Comparison of ENCODE assay signal across 9 cellular contexts in genomic region chr9:130138791-130139190, GRCh38. TPM values are rescaled to one million over a fixed set of nuclear protein-coding genes. Genes with fewer than 3 reads are reported as not detected.
DNase-seq lines count a peak whose midpoint lies in the region; ATAC-seq, FAIRE-seq and TF ChIP-seq lines count a peak whose summit lies in the region.
"Had no signal": no experiment of that assay in that cellular context is flagged by ENCODE, and none has a peak within 500 bp of the region (broad histone marks: within the 10 kb centered on the region; RNA-seq: fewer than 3 reads in every experiment).

No MANE protein-coding gene starts in this region.

- intact Hi-C loops in dendritic cell treated with granulocyte-macrophage colony-stimulating factor and Interleukin-4, amounts not matched to agents 40 ng/mL and 50 ng/mL, for 4 days (cut with micrococcal nuclease), result no loop called here
- intact Hi-C loops in aorta (cut with DNase I), result no loop called here

- no peak for TF ChIP-seq RAD21 in A549 (conservative IDR thresholded peaks at IDR 0.05 in 1 of 2, IDR thresholded peaks at IDR 0.05 in 1 of 2)

- H3K36me3 ChIP-seq in HUES48 (ENCODE audit: control insufficient read depth, insufficient read depth, low read length), result 0 out of 2 replicates have a peak, but pooled peaks cover 4% of the 10 kb centered on the region
- H3K36me3 ChIP-seq in aorta (ENCODE audit: control insufficient read depth in 1 of 2, insufficient read depth in 2 of 2, low read length in 1 of 2), result peaks cover 0 to 2% of the 10 kb centered on the region in 2 donors

- DNase-seq in A549 (ENCODE audit: low read depth in 1 of 2, low spot score in 1 of 2) (no peak), mucosa of gallbladder (ENCODE audit: low spot score) (peak; percentile 70), aorta (peak in 1 of 2 donors; percentile 80)

- H3K4me1 Mint-ChIP-seq in dendritic cell treated with granulocyte-macrophage colony-stimulating factor and Interleukin-4, amounts not matched to agents 40 ng/mL and 50 ng/mL, for 4 days (ENCODE audit: low read depth), result peaks cover 69% of the 10 kb centered on the region

- no peak for TF ChIP-seq POLR2A in A549 (IDR thresholded peaks at IDR 0.05; ENCODE audit: low read length)

- 94% methylated on average over 6 of the region's 6 CpGs for WGBS in A549 (ENCODE audit: missing lambda C conversion rate)
- WGBS in aorta, 2 donors, result 30 to 37% methylated on average over 6 of the region's 6 CpGs

- no peak for TF ChIP-seq CTCF in A549 (IDR thresholded peaks at IDR 0.05)

- CTCF ChIA-PET in A549 (lab: Yijun Ruan, JAX), result no interaction called here

- ATAC-seq in A549, result no peak
- peak; percentile 80 for ATAC-seq in aorta (ENCODE audit: low FRiP score)
- no peak for ATAC-seq in HG03139 (IDR thresholded peaks at IDR 0.05; ENCODE audit: unreplicated experiment)
- no peak for ATAC-seq in HG03432 (IDR thresholded peaks at IDR 0.05; ENCODE audit: unreplicated experiment)
- ATAC-seq in HG02870 (IDR thresholded peaks at IDR 0.05; ENCODE audit: unreplicated experiment), result no peak
- ATAC-seq: GM12878 had no signal

- H3K4me3 ChIP-seq in A549 (no peak overlapping the region), HUES48 (ENCODE audit: low read depth, low read length) (no peak overlapping the region), aorta (ENCODE audit: low read length in 2 of 2) (no peak overlapping the region)
- H3K4me3 ChIP-seq: GM12878 had no signal

- H3K27ac Mint-ChIP-seq in dendritic cell treated with granulocyte-macrophage colony-stimulating factor and Interleukin-4, amounts not matched to agents 40 ng/mL and 50 ng/mL, for 4 days, result peak overlapping the region; percentile 18

- FAIRE-seq in A549 (lab: Jason Lieb, UNC), result no peak
- FAIRE-seq: GM12878 had no signal

- peak overlapping the region; percentile 10; the same call in 1 of the 3 replicates for H3K4me2 ChIP-seq in A549

- H3K9ac ChIP-seq in HUES48 (ENCODE audit: low read depth, low read length), result no peak overlapping the region

- H3K4me3 Mint-ChIP-seq in dendritic cell treated with granulocyte-macrophage colony-stimulating factor and Interleukin-4, amounts not matched to agents 40 ng/mL and 50 ng/mL, for 4 days, result no peak overlapping the region

- H3K27me3 ChIP-seq in HUES48 (ENCODE audit: control insufficient read depth, insufficient read depth, low read length), result no peaks in the 10 kb centered on the region
- no peaks in the 10 kb centered on the region for H3K27me3 ChIP-seq in aorta (ENCODE audit: control insufficient read depth in 1 of 2, insufficient read depth in 2 of 2, low read length in 1 of 2)

- H3K9me3 Mint-ChIP-seq in dendritic cell treated with granulocyte-macrophage colony-stimulating factor and Interleukin-4, amounts not matched to agents 40 ng/mL and 50 ng/mL, for 4 days, result no peaks in the 10 kb centered on the region

- peak overlapping the region in 1 of 2 experiments; percentile 61; a peak in 2 of 6 replicates for H3K27ac ChIP-seq in A549
- H3K27ac ChIP-seq in HUES48 (ENCODE audit: low read depth, low read length), result peak overlapping the region; percentile 13
- H3K27ac ChIP-seq in aorta (ENCODE audit: low read depth in 1 of 2, low read length in 2 of 2), result peak overlapping the region in 1 of 2 donors; percentile 11

- H3K4me1 ChIP-seq in A549 (peaks cover 14% of the 10 kb centered on the region), HUES48 (ENCODE audit: control insufficient read depth, insufficient read depth, low read length) (peaks cover 22% of the 10 kb centered on the region), aorta (ENCODE audit: control insufficient read depth in 1 of 2, insufficient read depth in 2 of 2, low read length in 2 of 2) (no peaks in the 10 kb centered on the region)

- H3K36me3 Mint-ChIP-seq in dendritic cell treated with granulocyte-macrophage colony-stimulating factor and Interleukin-4, amounts not matched to agents 40 ng/mL and 50 ng/mL, for 4 days (ENCODE audit: low read depth), result peaks cover 48% of the 10 kb centered on the region

- peaks cover 16% of the 10 kb centered on the region for H3K27me3 Mint-ChIP-seq in dendritic cell treated with granulocyte-macrophage colony-stimulating factor and Interleukin-4, amounts not matched to agents 40 ng/mL and 50 ng/mL, for 4 days

- H3K9me3 ChIP-seq in A549, result no peaks in the 10 kb centered on the region
- H3K9me3 ChIP-seq in HUES48 (ENCODE audit: control insufficient read depth, insufficient read depth, low read length), result no peaks in the 10 kb centered on the region
- no peaks in the 10 kb centered on the region for H3K9me3 ChIP-seq in aorta (ENCODE audit: control insufficient read depth, low read length)

- TF ChIP-seq EP300 in A549 (IDR thresholded peaks at IDR 0.05), result no peak

- POLR2A ChIA-PET in A549 (lab: Yijun Ruan, JAX), result no interaction called here

TF ChIP-seq in A549, 52 proteins besides CTCF, POLR2A, EP300 and RAD21:
- TF ChIP-seq MAZ (IDR thresholded peaks at IDR 0.05; ENCODE audit: borderline replicate concordance, low read depth, low read length) (no peak), HMGXB4 (CRISPR knock-in tag; IDR thresholded peaks at IDR 0.05; ENCODE audit: borderline replicate concordance) (no peak), FOSL2 (IDR thresholded peaks at IDR 0.05) (no peak), FOSL2 (CRISPR knock-in tag; IDR thresholded peaks at IDR 0.05) (no peak), NR3C1 (IDR thresholded peaks at IDR 0.05) (no peak), PHF8 (IDR thresholded peaks at IDR 0.05; ENCODE audit: borderline replicate concordance, low read depth) (no peak), ZC3H11A (IDR thresholded peaks at IDR 0.05) (no peak)
TF ChIP-seq in A549: peak in this region for 0.

RNA-seq across cellular contexts. Expression of gene NCS1, which starts 33.4 kb away (rescaled TPM):
- polyA plus RNA-seq in A549 (2011; rRNA removed) (19.1 and 21.9 TPM in 2 replicates), A549 (2017; fragmentation: RNase III; extraction: RNeasy Plus Mini Kit Qiagen cat#74134 plus additional on column Dnase treatment) (16.5 to 17.9 TPM (median 17.3 TPM) in 3 replicates), aorta (10 to 100 TPM; 21.3 to 22.8 TPM)
- polyA plus RNA-seq in A549 (2012; cell fraction: cytosol; rRNA removed), result 29.4 and 35.8 TPM in 2 replicates
- polyA plus RNA-seq in A549 (2012; cell fraction: nucleus; rRNA removed), result 26.8 and 29.2 TPM in 2 replicates
- polyA minus RNA-seq in A549 (2011; rRNA and poly(A)+ RNA removed), result 25.3 and 28.0 TPM in 2 replicates
- total RNA-seq in mucosa of gallbladder (50.3 TPM), aorta (100 to 1,000 TPM in 1 of 2 donors, 10 to 100 TPM in 1; 72.1 to 171 TPM)
